8 cellular contexts compared by ENCODE assay signal in the genomic region with DNA sequence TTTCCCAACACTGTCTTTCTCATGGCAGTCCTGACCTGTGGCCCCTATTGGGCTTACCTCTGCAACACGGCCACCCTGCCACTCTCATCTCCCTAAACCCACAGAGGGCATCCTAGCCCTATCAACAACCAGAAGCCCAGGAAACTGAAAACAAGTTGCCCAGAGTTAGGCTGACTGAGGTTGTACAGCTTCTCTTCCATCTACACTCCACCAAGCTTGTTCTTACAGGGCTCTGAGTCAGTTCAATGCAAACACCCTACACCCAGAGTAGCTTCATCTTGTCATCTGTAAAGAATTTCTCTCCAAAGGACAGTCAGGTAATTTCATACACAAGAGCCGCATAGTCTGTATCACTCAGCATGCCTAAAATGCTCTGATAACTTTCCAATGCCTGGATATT.
DNase-seq lines count a peak whose midpoint lies in the region; ATAC-seq and TF ChIP-seq lines count a peak whose summit lies in the region.

No MANE protein-coding gene starts in this region.

- POLR2A ChIA-PET in HEK293 (lab: Yijun Ruan, JAX) = interaction anchor here (0.5 kb wide), 1 partner anchor 14 kb away, joined by 4 read pairs; no protein-coding TSS in a partner anchor

- ATAC-seq in T-helper 17 cell = peak; percentile 48
- no peak for ATAC-seq in GM18517 (IDR thresholded peaks at IDR 0.05; ENCODE audit: unreplicated experiment)
- no peak for ATAC-seq in HG03571 (IDR thresholded peaks at IDR 0.05; ENCODE audit: unreplicated experiment)

- no peaks in the 10 kb centered on the region for H3K27me3 Mint-ChIP-seq in T-helper 17 cell

- H3K4me1 Mint-ChIP-seq in T-helper 17 cell = peaks cover 25% of the 10 kb centered on the region

- intact Hi-C loops in lower leg skin (cut with DNase I; ENCODE audit: low total_unique reads) = no loop called here

- H3K27ac Mint-ChIP-seq in T-helper 17 cell = peak overlapping the region; percentile 90

- peak overlapping the region; percentile 64 for H3K4me3 Mint-ChIP-seq in T-helper 17 cell

- no peaks in the 10 kb centered on the region for H3K27me3 ChIP-seq in skeletal muscle satellite cell (ENCODE audit: control insufficient read depth, insufficient read depth, low read length)

- H3K4me3 ChIP-seq in HEK293 (ENCODE audit: low read depth, low read length) (no peak overlapping the region), fibroblast of the aortic adventitia (ENCODE audit: low read depth, low read length) (no peak overlapping the region), skeletal muscle satellite cell (ENCODE audit: low read length) (peak overlapping the region; percentile 40), lower leg skin (ENCODE audit: low read depth, poor library complexity, severe bottlenecking) (no peak overlapping the region)

- no peak for TF ChIP-seq CTCF in HEK293 (tag by site-specific recombination; IDR thresholded peaks at IDR 0.05)
- TF ChIP-seq CTCF in fibroblast of the aortic adventitia (IDR thresholded peaks at IDR 0.05; ENCODE audit: insufficient read depth, low read length) = no peak
- TF ChIP-seq CTCF in lower leg skin (IDR thresholded peaks at IDR 0.05) = no peak

- H3K9ac ChIP-seq in skeletal muscle satellite cell (ENCODE audit: low read depth, low read length) = peak overlapping the region; percentile 52

- no peak for TF ChIP-seq POLR2A in lower leg skin (IDR thresholded peaks at IDR 0.05)

- H3K27ac ChIP-seq in HEK293 (ENCODE audit: extremely low read depth, low read depth, low read length) = no peak overlapping the region

- H3K36me3 Mint-ChIP-seq in T-helper 17 cell (ENCODE audit: low read depth) = peaks cover 8% of the 10 kb centered on the region

- H3K4me2 ChIP-seq in skeletal muscle satellite cell (ENCODE audit: low read length) = peak overlapping the region; percentile 55

- CTCF ChIA-PET in HEK293 (lab: Yijun Ruan, JAX) = interaction anchor here (0.7 kb wide), 1 partner anchor 12 kb away, joined by 4 read pairs; no protein-coding TSS in a partner anchor

- DNase-seq in T-helper 17 cell (no peak), fibroblast of the aortic adventitia (ENCODE audit: low read depth) (peak; percentile 83), DMS 273 treated with DMSO at 0.1 percent for 48 hours (lab: John Stamatoyannopoulos, UW) (no peak), lower leg skin (ENCODE audit: low spot score in 2 of 2) (no peak)

- peaks cover 15% of the 10 kb centered on the region for H3K4me1 ChIP-seq in HEK293 (ENCODE audit: control insufficient read depth, insufficient read depth, low read length)
- H3K4me1 ChIP-seq in skeletal muscle satellite cell (ENCODE audit: control insufficient read depth, insufficient read depth, low read length) = peaks cover 64% of the 10 kb centered on the region

- H3K36me3 ChIP-seq in HEK293 (ENCODE audit: control insufficient read depth in 2 of 2, insufficient read depth in 1 of 2, low read length in 2 of 2) (peaks cover 0 to 23% of the 10 kb centered on the region in 2 experiments; a peak in 1 of 3 replicates), skeletal muscle satellite cell (ENCODE audit: insufficient read depth, low read length) (peaks cover 69% of the 10 kb centered on the region)

- WGBS in lower leg skin, 2 donors = 28 to 34% methylated on average over 2 of the region's 2 CpGs

- H3K9me3 ChIP-seq in HEK293 (ENCODE audit: control insufficient read depth, insufficient read depth, low read depth, low read length) (no peaks in the 10 kb centered on the region), T-helper 17 cell (ENCODE audit: control insufficient read depth, low read length, poor library complexity, severe bottlenecking) (no peaks in the 10 kb centered on the region), skeletal muscle satellite cell (replicated peaks; ENCODE audit: low read length) (no peaks in the 10 kb centered on the region)

TF ChIP-seq in HEK293, 187 proteins besides CTCF, POLR2A, EP300 and RAD21:
- peak; percentile 29; the same call in 1 of the 2 replicates for TF ChIP-seq ZBTB17 (tag by site-specific recombination; IDR thresholded peaks at IDR 0.05)
- TF ChIP-seq, protein P1, sequence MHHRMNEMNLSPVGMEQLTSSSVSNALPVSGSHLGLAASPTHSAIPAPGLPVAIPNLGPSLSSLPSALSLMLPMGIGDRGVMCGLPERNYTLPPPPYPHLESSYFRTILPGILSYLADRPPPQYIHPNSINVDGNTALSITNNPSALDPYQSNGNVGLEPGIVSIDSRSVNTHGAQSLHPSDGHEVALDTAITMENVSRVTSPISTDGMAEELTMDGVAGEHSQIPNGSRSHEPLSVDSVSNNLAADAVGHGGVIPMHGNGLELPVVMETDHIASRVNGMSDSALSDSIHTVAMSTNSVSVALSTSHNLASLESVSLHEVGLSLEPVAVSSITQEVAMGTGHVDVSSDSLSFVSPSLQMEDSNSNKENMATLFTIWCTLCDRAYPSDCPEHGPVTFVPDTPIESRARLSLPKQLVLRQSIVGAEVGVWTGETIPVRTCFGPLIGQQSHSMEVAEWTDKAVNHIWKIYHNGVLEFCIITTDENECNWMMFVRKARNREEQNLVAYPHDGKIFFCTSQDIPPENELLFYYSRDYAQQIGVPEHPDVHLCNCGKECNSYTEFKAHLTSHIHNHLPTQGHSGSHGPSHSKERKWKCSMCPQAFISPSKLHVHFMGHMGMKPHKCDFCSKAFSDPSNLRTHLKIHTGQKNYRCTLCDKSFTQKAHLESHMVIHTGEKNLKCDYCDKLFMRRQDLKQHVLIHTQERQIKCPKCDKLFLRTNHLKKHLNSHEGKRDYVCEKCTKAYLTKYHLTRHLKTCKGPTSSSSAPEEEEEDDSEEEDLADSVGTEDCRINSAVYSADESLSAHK (tag by site-specific recombination; IDR thresholded peaks at IDR 0.05) = no peak
- no peak for TF ChIP-seq ZNF140 (tag by site-specific recombination; IDR thresholded peaks at IDR 0.05)
- TF ChIP-seq, protein P2, sequence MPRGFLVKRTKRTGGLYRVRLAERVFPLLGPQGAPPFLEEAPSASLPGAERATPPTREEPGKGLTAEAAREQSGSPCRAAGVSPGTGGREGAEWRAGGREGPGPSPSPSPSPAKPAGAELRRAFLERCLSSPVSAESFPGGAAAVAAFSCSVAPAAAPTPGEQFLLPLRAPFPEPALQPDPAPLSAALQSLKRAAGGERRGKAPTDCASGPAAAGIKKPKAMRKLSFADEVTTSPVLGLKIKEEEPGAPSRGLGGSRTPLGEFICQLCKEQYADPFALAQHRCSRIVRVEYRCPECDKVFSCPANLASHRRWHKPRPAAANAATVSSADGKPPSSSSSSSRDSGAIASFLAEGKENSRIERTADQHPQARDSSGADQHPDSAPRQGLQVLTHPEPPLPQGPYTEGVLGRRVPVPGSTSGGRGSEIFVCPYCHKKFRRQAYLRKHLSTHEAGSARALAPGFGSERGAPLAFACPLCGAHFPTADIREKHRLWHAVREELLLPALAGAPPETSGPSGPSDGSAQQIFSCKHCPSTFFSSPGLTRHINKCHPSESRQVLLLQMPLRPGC (tag by site-specific recombination; IDR thresholded peaks at IDR 0.05) = no peak
- TF ChIP-seq, protein P3, sequence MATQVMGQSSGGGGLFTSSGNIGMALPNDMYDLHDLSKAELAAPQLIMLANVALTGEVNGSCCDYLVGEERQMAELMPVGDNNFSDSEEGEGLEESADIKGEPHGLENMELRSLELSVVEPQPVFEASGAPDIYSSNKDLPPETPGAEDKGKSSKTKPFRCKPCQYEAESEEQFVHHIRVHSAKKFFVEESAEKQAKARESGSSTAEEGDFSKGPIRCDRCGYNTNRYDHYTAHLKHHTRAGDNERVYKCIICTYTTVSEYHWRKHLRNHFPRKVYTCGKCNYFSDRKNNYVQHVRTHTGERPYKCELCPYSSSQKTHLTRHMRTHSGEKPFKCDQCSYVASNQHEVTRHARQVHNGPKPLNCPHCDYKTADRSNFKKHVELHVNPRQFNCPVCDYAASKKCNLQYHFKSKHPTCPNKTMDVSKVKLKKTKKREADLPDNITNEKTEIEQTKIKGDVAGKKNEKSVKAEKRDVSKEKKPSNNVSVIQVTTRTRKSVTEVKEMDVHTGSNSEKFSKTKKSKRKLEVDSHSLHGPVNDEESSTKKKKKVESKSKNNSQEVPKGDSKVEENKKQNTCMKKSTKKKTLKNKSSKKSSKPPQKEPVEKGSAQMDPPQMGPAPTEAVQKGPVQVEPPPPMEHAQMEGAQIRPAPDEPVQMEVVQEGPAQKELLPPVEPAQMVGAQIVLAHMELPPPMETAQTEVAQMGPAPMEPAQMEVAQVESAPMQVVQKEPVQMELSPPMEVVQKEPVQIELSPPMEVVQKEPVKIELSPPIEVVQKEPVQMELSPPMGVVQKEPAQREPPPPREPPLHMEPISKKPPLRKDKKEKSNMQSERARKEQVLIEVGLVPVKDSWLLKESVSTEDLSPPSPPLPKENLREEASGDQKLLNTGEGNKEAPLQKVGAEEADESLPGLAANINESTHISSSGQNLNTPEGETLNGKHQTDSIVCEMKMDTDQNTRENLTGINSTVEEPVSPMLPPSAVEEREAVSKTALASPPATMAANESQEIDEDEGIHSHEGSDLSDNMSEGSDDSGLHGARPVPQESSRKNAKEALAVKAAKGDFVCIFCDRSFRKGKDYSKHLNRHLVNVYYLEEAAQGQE (tag by site-specific recombination; IDR thresholded peaks at IDR 0.05) = no peak
- no peak for TF ChIP-seq ZBTB8A (tag by site-specific recombination; IDR thresholded peaks at IDR 0.05)
- TF ChIP-seq GLI4 (tag by site-specific recombination; IDR thresholded peaks at IDR 0.05) = no peak
- TF ChIP-seq ZNF211 (tag by site-specific recombination; IDR thresholded peaks at IDR 0.05; ENCODE audit: low read depth) = no peak
- TF ChIP-seq, protein P4, sequence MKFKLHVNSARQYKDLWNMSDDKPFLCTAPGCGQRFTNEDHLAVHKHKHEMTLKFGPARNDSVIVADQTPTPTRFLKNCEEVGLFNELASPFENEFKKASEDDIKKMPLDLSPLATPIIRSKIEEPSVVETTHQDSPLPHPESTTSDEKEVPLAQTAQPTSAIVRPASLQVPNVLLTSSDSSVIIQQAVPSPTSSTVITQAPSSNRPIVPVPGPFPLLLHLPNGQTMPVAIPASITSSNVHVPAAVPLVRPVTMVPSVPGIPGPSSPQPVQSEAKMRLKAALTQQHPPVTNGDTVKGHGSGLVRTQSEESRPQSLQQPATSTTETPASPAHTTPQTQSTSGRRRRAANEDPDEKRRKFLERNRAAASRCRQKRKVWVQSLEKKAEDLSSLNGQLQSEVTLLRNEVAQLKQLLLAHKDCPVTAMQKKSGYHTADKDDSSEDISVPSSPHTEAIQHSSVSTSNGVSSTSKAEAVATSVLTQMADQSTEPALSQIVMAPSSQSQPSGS (tag by site-specific recombination; IDR thresholded peaks at IDR 0.05; ENCODE audit: low read depth) = no peak
TF ChIP-seq in HEK293: peak in this region for 1.
